In genomic region chr7:92831716-92832622, GRCh38 we compare ENCODE assay signal across 8 cellular contexts. TPM values are rescaled to one million over a fixed set of nuclear protein-coding genes. Genes with fewer than 3 reads are reported as not detected.
DNase-seq lines count a peak whose midpoint lies in the region; ATAC-seq and TF ChIP-seq lines count a peak whose summit lies in the region.

No MANE protein-coding gene starts in this region.

- H3K27me3 ChIP-seq in AG04450 (ENCODE audit: control insufficient read depth, insufficient read depth, low read length) (no peaks in the 10 kb centered on the region), H9 (ENCODE audit: insufficient read depth, low read length) (peaks cover 4% of the 10 kb centered on the region; the same call in 1 of the 2 replicates), skeletal muscle satellite cell (ENCODE audit: control insufficient read depth, insufficient read depth, low read length) (no peaks in the 10 kb centered on the region)

- H3K27me3 Mint-ChIP-seq in H9 (ENCODE audit: low read depth) (peaks cover 14% of the 10 kb centered on the region), glutamatergic neuron (ENCODE audit: unreplicated experiment) (peaks cover 12% of the 10 kb centered on the region)
- peaks cover 2% of the 10 kb centered on the region for H3K27me3 Mint-ChIP-seq in activated CD8-positive, alpha-beta T cell treated with anti-CD3 and anti-CD28 coated beads for 36 hours

- no peak overlapping the region for H3T11ph ChIP-seq in H9 (ENCODE audit: low read length)

- H3K9me3 Mint-ChIP-seq in H9 (no peaks in the 10 kb centered on the region; a peak in 3 of 5 replicates), glutamatergic neuron (ENCODE audit: unreplicated experiment) (peaks cover 16% of the 10 kb centered on the region)
- no peaks in the 10 kb centered on the region for H3K9me3 Mint-ChIP-seq in activated CD8-positive, alpha-beta T cell treated with anti-CD3 and anti-CD28 coated beads for 36 hours

- no peak overlapping the region for H2BK120ac ChIP-seq in H9 (ENCODE audit: low read depth, low read length, poor library complexity, severe bottlenecking)

- H3K27ac Mint-ChIP-seq in H9 (peak overlapping the region; percentile 50 to 84 (median 64); a peak in 3 of 7 replicates), glutamatergic neuron (ENCODE audit: unreplicated experiment) (peak overlapping the region; percentile 88)
- peak overlapping the region; percentile 89 for H3K27ac Mint-ChIP-seq in activated CD8-positive, alpha-beta T cell treated with anti-CD3 and anti-CD28 coated beads for 36 hours

- CTCF ChIA-PET in AG04450 (lab: Charles Lee) = interaction anchor here (0.6 to 2.2 kb wide), 16 partner anchors 14 to 246 kb away, joined by 3 to 14 read pairs (median 4); no protein-coding TSS in a partner anchor
- CTCF ChIA-PET in activated CD8-positive, alpha-beta T cell treated with anti-CD3 and anti-CD28 coated beads for 36 hours (lab: Charles Lee) = interaction anchor here (0.5 to 6.3 kb wide), 45 partner anchors 9 to 303 kb away, joined by 3 to 65 read pairs (median 4); partner anchors contain the start of genes PEX1 and RBM48

- no peak for ATAC-seq in activated CD8-positive, alpha-beta T cell treated with anti-CD3 and anti-CD28 coated beads for 36 hours
- ATAC-seq in GM18502 (IDR thresholded peaks at IDR 0.05; ENCODE audit: poor library complexity, unreplicated experiment) = no peak

- H2AK5ac ChIP-seq in H9 (ENCODE audit: insufficient read length, low read length) = no peak overlapping the region

- no peak overlapping the region for H3K18ac ChIP-seq in H9 (ENCODE audit: insufficient read length, low read depth, low read length)

- H2BK12ac ChIP-seq in H9 (ENCODE audit: insufficient read length, low read depth, low read length) = no peak overlapping the region

- peak overlapping the region; percentile 90 to 99 for H3K4me3 Mint-ChIP-seq in H9
- peak overlapping the region; percentile 94 for H3K4me3 Mint-ChIP-seq in activated CD8-positive, alpha-beta T cell treated with anti-CD3 and anti-CD28 coated beads for 36 hours
- H3K4me3 Mint-ChIP-seq in glutamatergic neuron (ENCODE audit: unreplicated experiment) = peak overlapping the region; percentile 95

- DNase-seq in AG04450 (ENCODE audit: low read depth, low spot score) (peak; percentile 86), H9 (no peak), glutamatergic neuron (no peak), putamen (ENCODE audit: low spot score) (no peak), occipital lobe (lab: John Stamatoyannopoulos, UW) (no peak)
- DNase-seq in activated CD8-positive, alpha-beta T cell treated with anti-CD3 and anti-CD28 coated beads for 36 hours = no peak

- H3K56ac ChIP-seq in H9 (ENCODE audit: insufficient read length, low read depth, low read length) = no peak overlapping the region

- no peak overlapping the region for H4K91ac ChIP-seq in H9 (ENCODE audit: insufficient read length, low read depth, low read length)

- no peak overlapping the region for H2BK5ac ChIP-seq in H9 (ENCODE audit: insufficient read length, low read length)

- H3K4me1 ChIP-seq in H9 (ENCODE audit: insufficient read depth, low read length) (peaks cover 4% of the 10 kb centered on the region; the same call in 1 of the 2 replicates), skeletal muscle satellite cell (ENCODE audit: control insufficient read depth, insufficient read depth, low read length) (peaks cover 42% of the 10 kb centered on the region)

- H3K4me2 ChIP-seq in H9 (ENCODE audit: insufficient read depth, insufficient read length, low read length) (peak overlapping the region; percentile 97), skeletal muscle satellite cell (ENCODE audit: low read length) (peak overlapping the region; percentile 99)

- no peak overlapping the region for H2AFZ ChIP-seq in H9 (ENCODE audit: low read length)

- peaks cover 52 to 54% of the 10 kb centered on the region in 2 experiments for H3K4me1 Mint-ChIP-seq in H9
- H3K4me1 Mint-ChIP-seq in activated CD8-positive, alpha-beta T cell treated with anti-CD3 and anti-CD28 coated beads for 36 hours (ENCODE audit: low read depth) = peaks cover 46% of the 10 kb centered on the region
- peaks cover 34% of the 10 kb centered on the region for H3K4me1 Mint-ChIP-seq in glutamatergic neuron (ENCODE audit: low read depth, unreplicated experiment)

- peaks cover 33% of the 10 kb centered on the region for H3K23me2 ChIP-seq in H9 (ENCODE audit: insufficient read length, low read depth, low read length, poor library complexity, severe bottlenecking)

- peaks cover 29% of the 10 kb centered on the region for H3K36me3 ChIP-seq in skeletal muscle satellite cell (ENCODE audit: insufficient read depth, low read length)

- no peak for TF ChIP-seq CTCF in AG04450 (IDR thresholded peaks at IDR 0.05; ENCODE audit: low read depth, low read length)
- TF ChIP-seq CTCF in H9 (conservative IDR thresholded peaks at IDR 0.05) = no peak
- TF ChIP-seq CTCF in activated CD8-positive, alpha-beta T cell treated with anti-CD3 and anti-CD28 coated beads for 36 hours (IDR thresholded peaks at IDR 0.05) = no peak
- no peak for TF ChIP-seq CTCF in glutamatergic neuron (IDR thresholded peaks at IDR 0.05; ENCODE audit: partially characterized antibody, unreplicated experiment)

- H3K4me3 ChIP-seq in AG04450 (ENCODE audit: low read depth, low read length) (peak overlapping the region; percentile 91), skeletal muscle satellite cell (ENCODE audit: low read length) (peak overlapping the region; percentile 94)

- 0 out of 2 replicates have a peak, but pooled peaks cover 2% of the 10 kb centered on the region for H3K79me2 ChIP-seq in H9 (ENCODE audit: insufficient read depth, low read length)

- H3K79me1 ChIP-seq in H9 (ENCODE audit: insufficient read depth, low read depth, low read length, poor library complexity, severe bottlenecking) = no peaks in the 10 kb centered on the region

- H4K8ac ChIP-seq in H9 (replicated peaks; ENCODE audit: insufficient read length, low read depth, low read length) = no peak overlapping the region

- no peak overlapping the region for H4K5ac ChIP-seq in H9 (ENCODE audit: insufficient read length, low read depth, low read length)

- peak overlapping the region; percentile 55 for H3K9ac ChIP-seq in H9 (ENCODE audit: extremely low read depth, insufficient read length, low read length)
- peak overlapping the region; percentile 98 for H3K9ac ChIP-seq in skeletal muscle satellite cell (ENCODE audit: low read depth, low read length)

- H3K9me3 ChIP-seq in AG04450 (ENCODE audit: control insufficient read depth, insufficient read depth, low read length) = no peaks in the 10 kb centered on the region; the same call in 1 of the 2 replicates
- no peaks in the 10 kb centered on the region for H3K9me3 ChIP-seq in H9 (ENCODE audit: control insufficient read depth, low read depth, low read length)
- no peaks in the 10 kb centered on the region for H3K9me3 ChIP-seq in skeletal muscle satellite cell (replicated peaks; ENCODE audit: low read length)

- H3K27ac ChIP-seq in AG04450 (ENCODE audit: low read depth, low read length) (peak overlapping the region; percentile 95), H9 (ENCODE audit: insufficient read length, low read depth, low read length) (no peak overlapping the region)

- H2BK15ac ChIP-seq in H9 (ENCODE audit: low read depth, low read length) = no peak overlapping the region

- POLR2A ChIA-PET in AG04450 (lab: Yijun Ruan, JAX) = interaction anchor here (0.7 to 1.9 kb wide), 10 partner anchors 22 to 731 kb away, joined by 3 to 11 read pairs (median 4); no protein-coding TSS in a partner anchor
- POLR2A ChIA-PET in activated CD8-positive, alpha-beta T cell treated with anti-CD3 and anti-CD28 coated beads for 36 hours (lab: Charles Lee) = interaction anchor here (0.6 to 4.4 kb wide), 28 partner anchors 9 to 302 kb away, joined by 3 to 52 read pairs (median 5); no protein-coding TSS in a partner anchor

- H3K36me3 Mint-ChIP-seq in H9 (ENCODE audit: insufficient read depth in 1 of 3, low read depth in 3 of 3) = peaks cover 0 to 2% (median 1%) of the 10 kb centered on the region in 3 experiments; a peak in 2 of 7 replicates
- peaks cover 56% of the 10 kb centered on the region for H3K36me3 Mint-ChIP-seq in activated CD8-positive, alpha-beta T cell treated with anti-CD3 and anti-CD28 coated beads for 36 hours (ENCODE audit: low read depth)
- no peaks in the 10 kb centered on the region for H3K36me3 Mint-ChIP-seq in glutamatergic neuron (ENCODE audit: unreplicated experiment)

- no peak overlapping the region for H3K23ac ChIP-seq in H9 (ENCODE audit: insufficient read length, low read depth, low read length)

- intact Hi-C loops in activated CD8-positive, alpha-beta T cell treated with anti-CD3 and anti-CD28 coated beads for 36 hours (cut with micrococcal nuclease) = loop anchor here (1.0 to 5.0 kb wide), 5 partner anchors 19 to 207 kb away; no protein-coding TSS in a partner anchor

- no peak overlapping the region for H2BK20ac ChIP-seq in H9 (ENCODE audit: low read depth, low read length, poor library complexity, severe bottlenecking)

- no peak overlapping the region for H3K14ac ChIP-seq in H9 (ENCODE audit: insufficient read depth, low read length)

- no CpG with 5 or more reads among the region's 8 CpGs for WGBS in H9 (ENCODE audit: extremely low coverage, insufficient read length, low lambda C conversion rate)

- no peak overlapping the region for H3K4ac ChIP-seq in H9 (ENCODE audit: low read depth, low read length)

- no peaks in the 10 kb centered on the region for H4K20me1 ChIP-seq in H9 (ENCODE audit: control insufficient read depth, insufficient read depth, insufficient read length)

RNA-seq across cellular contexts. Expression of gene CDK6, which starts 4.4 kb away (rescaled TPM):
- 34.5 and 40.6 TPM in 2 replicates for polyA plus RNA-seq in AG04450 (2011; rRNA removed)
- 87.5 and 90.6 TPM in 2 replicates for polyA minus RNA-seq in AG04450 (2011; rRNA and poly(A)+ RNA removed)
- total RNA-seq in H9 (2021) (30.0 and 32.4 TPM in 2 replicates), glutamatergic neuron (ENCODE audit: unreplicated experiment) (111 TPM), occipital lobe (11.1 TPM)
- total RNA-seq in activated CD8-positive, alpha-beta T cell treated with anti-CD3 and anti-CD28 coated beads for 36 hours = 100 to 1,000 TPM; 130 to 138 TPM
- total RNA-seq in skeletal muscle satellite cell (2012; rRNA removed) = 47.4 and 67.2 TPM in 2 replicates
